10 cellular contexts compared by ENCODE assay signal in the genomic region with DNA sequence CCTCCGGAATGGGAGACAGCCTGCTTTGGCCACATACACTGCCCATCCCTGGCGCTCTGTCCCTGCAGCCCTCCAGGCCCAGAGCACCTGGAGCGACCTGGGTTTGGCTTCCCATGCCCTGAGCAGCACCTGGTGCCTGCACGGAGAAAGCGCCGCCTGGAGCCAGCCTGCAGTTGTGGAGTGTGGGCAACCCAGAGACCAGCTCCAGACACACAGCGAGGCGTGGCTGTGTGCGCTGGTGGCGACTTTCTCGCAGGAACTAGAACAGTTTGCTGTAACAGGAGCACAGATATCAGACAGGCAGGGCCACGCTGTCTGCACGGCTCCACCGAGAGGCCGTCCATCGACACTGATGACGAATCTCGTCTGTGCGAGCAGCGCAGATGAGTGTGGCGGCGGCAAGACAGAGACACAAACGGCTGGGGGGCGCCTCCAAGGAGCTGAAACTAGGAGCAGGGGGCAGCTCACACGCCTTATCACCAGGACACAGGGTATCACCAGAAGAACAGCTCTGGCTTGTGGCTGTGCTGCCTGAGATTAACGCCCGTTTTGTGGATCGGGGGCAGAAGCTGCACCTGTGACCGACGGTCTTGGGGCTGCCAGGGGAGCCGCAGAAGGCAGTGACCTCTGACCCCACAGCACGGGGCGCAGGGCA.
DNase-seq lines count a peak whose midpoint lies in the region; ATAC-seq lines count a peak whose summit lies in the region.
"Had no signal": no experiment of that assay in that cellular context is flagged by ENCODE, and none has a peak within 500 bp of the region (broad histone marks: within the 10 kb centered on the region; RNA-seq: fewer than 3 reads in every experiment).

No MANE protein-coding gene starts in this region.

- peak overlapping the region; percentile 63 for H2BK12ac ChIP-seq in neuronal stem cell (ENCODE audit: low read length)

- H3K9me3 ChIP-seq in CD4-positive, CD25-positive, alpha-beta regulatory T cell (ENCODE audit: control insufficient read depth in 2 of 2, low read length in 2 of 2), result no peaks in the 10 kb centered on the region
- peaks cover 4 to 5% of the 10 kb centered on the region in 2 donors for H3K9me3 ChIP-seq in neuronal stem cell (replicated peaks in 1 of 2; ENCODE audit: control insufficient read depth in 2 of 2, insufficient read depth in 1 of 2, low read depth in 1 of 2, low read length in 2 of 2)
- H3K9me3 ChIP-seq: tibial artery had no signal

- H4K8ac ChIP-seq in neuronal stem cell (ENCODE audit: low read depth, low read length), result no peak overlapping the region

- no peak overlapping the region for H4K91ac ChIP-seq in neuronal stem cell (ENCODE audit: low read depth, low read length, poor library complexity)

- H2AK5ac ChIP-seq in neuronal stem cell (ENCODE audit: low read depth, low read length), result peak overlapping the region; percentile 2

- DNase-seq in CD4-positive, CD25-positive, alpha-beta regulatory T cell, result no peak
- no peak for DNase-seq in central memory CD8-positive, alpha-beta T cell (ENCODE audit: low spot score in 2 of 2)
- no peak for DNase-seq in neuronal stem cell (ENCODE audit: low spot score)
- no peak for DNase-seq in activated CD4-positive, CD25-positive, alpha-beta regulatory T cell treated with anti-CD3 and anti-CD28 coated beads, Interleukin-2, amount 50 U/mL, for 72 hours
- no peak for DNase-seq in NCI-H2196 treated with DMSO at 0.1 percent for 48 hours (lab: John Stamatoyannopoulos, UW; ENCODE audit: unreplicated experiment)
- DNase-seq in NOMO-1 treated with DMSO at 0.1 percent for 48 hours (lab: John Stamatoyannopoulos, UW; ENCODE audit: unreplicated experiment), result no peak
- DNase-seq: NCI-H1105 had no signal

- H2BK120ac ChIP-seq in neuronal stem cell (ENCODE audit: low read depth, low read length), result no peak overlapping the region

- H3K36me3 Mint-ChIP-seq in CD4-positive, CD25-positive, alpha-beta regulatory T cell, result no peaks in the 10 kb centered on the region
- H3K36me3 Mint-ChIP-seq in central memory CD8-positive, alpha-beta T cell (ENCODE audit: insufficient read depth), result peaks cover 11% of the 10 kb centered on the region

- H3K23ac ChIP-seq in neuronal stem cell (ENCODE audit: low read depth, low read length, poor library complexity), result peak overlapping the region; percentile 69

- H2AFZ ChIP-seq in neuronal stem cell (ENCODE audit: low read length), result no peak overlapping the region

- H3K27me3 ChIP-seq in CD4-positive, CD25-positive, alpha-beta regulatory T cell (ENCODE audit: control insufficient read depth, insufficient read depth, low read length), result no peaks in the 10 kb centered on the region
- no peaks in the 10 kb centered on the region for H3K27me3 ChIP-seq in neuronal stem cell (ENCODE audit: control insufficient read depth in 3 of 3, insufficient read depth in 3 of 3, low read depth in 1 of 3, low read length in 3 of 3)

- H3K18ac ChIP-seq in neuronal stem cell (ENCODE audit: low read length), result peak overlapping the region; percentile 57

- no peak overlapping the region for H3K4ac ChIP-seq in neuronal stem cell (ENCODE audit: low read length)

- no peaks in the 10 kb centered on the region for H3K36me3 ChIP-seq in CD4-positive, CD25-positive, alpha-beta regulatory T cell (ENCODE audit: control insufficient read depth, insufficient read depth, low read length)
- peaks cover 48 to 98% of the 10 kb centered on the region in 2 donors for H3K36me3 ChIP-seq in neuronal stem cell (replicated peaks in 1 of 2; ENCODE audit: control insufficient read depth in 2 of 2, insufficient read depth in 2 of 2, low read length in 2 of 2)
- H3K36me3 ChIP-seq: tibial artery had no signal

- no peak for ATAC-seq in CD4-positive, CD25-positive, alpha-beta regulatory T cell (ENCODE audit: low read depth in 2 of 2)
- no peak for ATAC-seq in central memory CD8-positive, alpha-beta T cell (replicated peaks; ENCODE audit: extremely low read depth, poor library complexity, severe bottlenecking)
- no peak for ATAC-seq in GM18858 (IDR thresholded peaks at IDR 0.05; ENCODE audit: unreplicated experiment)

- peaks cover 0 to 2% (median 0%) of the 10 kb centered on the region in 7 donors for H3K9me3 Mint-ChIP-seq in CD4-positive, CD25-positive, alpha-beta regulatory T cell
- H3K9me3 Mint-ChIP-seq in central memory CD8-positive, alpha-beta T cell, result no peaks in the 10 kb centered on the region

- peaks cover 0 to 33% (median 11%) of the 10 kb centered on the region in 4 donors for H3K4me1 Mint-ChIP-seq in CD4-positive, CD25-positive, alpha-beta regulatory T cell
- peaks cover 21% of the 10 kb centered on the region for H3K4me1 Mint-ChIP-seq in central memory CD8-positive, alpha-beta T cell

- H3K14ac ChIP-seq in neuronal stem cell (ENCODE audit: low read length), result peak overlapping the region; percentile 75

- WGBS in neuronal stem cell (ENCODE audit: extremely low coverage in 2 of 2, insufficient read length in 2 of 2, insufficient replicate concordance in 1 of 2), 2 donors, result no CpG with 5 or more reads among the region's 33 CpGs

- no peak overlapping the region for H3K9ac ChIP-seq in neuronal stem cell (ENCODE audit: low read depth, low read length, poor library complexity)

- peak overlapping the region; percentile 13 for H3K4me3 ChIP-seq in CD4-positive, CD25-positive, alpha-beta regulatory T cell (ENCODE audit: low read depth, low read length)
- H3K4me3 ChIP-seq in GM08714 (ENCODE audit: low read length) (peak overlapping the region; percentile 40; the same call in 1 of the 2 replicates), neuronal stem cell (ENCODE audit: low read length in 2 of 2) (no peak overlapping the region)

- peaks cover 14% of the 10 kb centered on the region for H3K79me1 ChIP-seq in neuronal stem cell (ENCODE audit: low read depth, low read length)

- peak overlapping the region; percentile 76 to 96 (median 90) for H3K27ac Mint-ChIP-seq in CD4-positive, CD25-positive, alpha-beta regulatory T cell
- H3K27ac Mint-ChIP-seq in central memory CD8-positive, alpha-beta T cell (ENCODE audit: low read depth), result peak overlapping the region; percentile 90

- peak overlapping the region; percentile 90 to 97 (median 91) for H3K4me3 Mint-ChIP-seq in CD4-positive, CD25-positive, alpha-beta regulatory T cell
- peak overlapping the region; percentile 85 for H3K4me3 Mint-ChIP-seq in central memory CD8-positive, alpha-beta T cell

- peak overlapping the region; percentile 67 for H3K27ac ChIP-seq in CD4-positive, CD25-positive, alpha-beta regulatory T cell (ENCODE audit: insufficient read depth, low read length, poor library complexity, severe bottlenecking)
- no peak overlapping the region for H3K27ac ChIP-seq in neuronal stem cell (replicated peaks; ENCODE audit: low read length)
- H3K27ac ChIP-seq: tibial artery had no signal

- H3K4me1 ChIP-seq in CD4-positive, CD25-positive, alpha-beta regulatory T cell (ENCODE audit: control insufficient read depth, insufficient read depth, low read length, poor library complexity, severe bottlenecking), result peaks cover 19% of the 10 kb centered on the region
- peaks cover 0 to 1% of the 10 kb centered on the region in 2 donors for H3K4me1 ChIP-seq in neuronal stem cell (ENCODE audit: control insufficient read depth in 2 of 2, insufficient read depth in 1 of 2, low read depth in 1 of 2, low read length in 2 of 2)

- H3K27me3 Mint-ChIP-seq in CD4-positive, CD25-positive, alpha-beta regulatory T cell, result no peaks in the 10 kb centered on the region
- H3K27me3 Mint-ChIP-seq in central memory CD8-positive, alpha-beta T cell, result no peaks in the 10 kb centered on the region

- H3K4me2 ChIP-seq in neuronal stem cell (ENCODE audit: insufficient read depth, low read length, poor library complexity, severe bottlenecking), result no peak overlapping the region

- no peak overlapping the region for H2BK5ac ChIP-seq in neuronal stem cell (ENCODE audit: low read length)

- no peak overlapping the region for H2BK15ac ChIP-seq in neuronal stem cell (ENCODE audit: low read length)

Comparison
In these comparisons a context has a peak if more than half of its experiments do, and no peak if none do; other contexts are left out.
1. H3K4me3 ChIP-seq: peak in CD4-positive, CD25-positive, alpha-beta regulatory T cell (single experiment) and GM08714 (single experiment); none in neuronal stem cell (0 of 2).